10 cellular contexts compared by ENCODE assay signal in the genomic region with DNA sequence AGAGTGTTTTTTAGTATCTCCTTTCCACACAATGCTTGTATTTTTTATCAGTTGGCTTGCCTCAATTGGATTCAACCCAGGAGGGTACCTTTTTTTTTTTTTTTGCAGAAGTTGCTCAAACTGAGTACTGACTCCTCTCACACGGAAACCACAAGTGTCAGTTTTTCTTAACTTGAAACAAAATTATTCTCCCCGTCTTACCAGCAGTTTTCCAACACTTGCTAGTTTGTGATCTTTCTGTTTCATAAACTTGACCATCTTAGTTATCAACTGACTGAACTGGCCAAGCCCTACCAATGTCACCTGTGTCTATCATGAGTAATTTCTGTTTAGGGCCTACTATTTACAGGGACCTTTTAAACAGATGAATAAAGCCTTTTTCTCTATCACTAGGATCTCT. TPM values are rescaled to one million over a fixed set of nuclear protein-coding genes. Genes with fewer than 3 reads are reported as not detected.
DNase-seq lines count a peak whose midpoint lies in the region; ATAC-seq and TF ChIP-seq lines count a peak whose summit lies in the region.
"Had no signal": no experiment of that assay in that cellular context is flagged by ENCODE, and none has a peak within 500 bp of the region (broad histone marks: within the 10 kb centered on the region; RNA-seq: fewer than 3 reads in every experiment).

No MANE protein-coding gene starts in this region.

- no peaks in the 10 kb centered on the region for H3K36me3 Mint-ChIP-seq in chondrocyte (ENCODE audit: low read depth)

- DNase-seq in fibroblast of the aortic adventitia (ENCODE audit: low read depth) (peak; percentile 12), chondrocyte (ENCODE audit: low spot score) (no peak), NCI-H446 (lab: John Stamatoyannopoulos, UW) (no peak), retina (no peak), tibial artery (no peak)

- H3K4me3 ChIP-seq in fibroblast of the aortic adventitia (ENCODE audit: low read depth, low read length): no peak overlapping the region
- no peak overlapping the region for H3K4me3 ChIP-seq in tibial artery
- H3K4me3 ChIP-seq: cardiac muscle cell had no signal

- TF ChIP-seq CTCF in fibroblast of the aortic adventitia (IDR thresholded peaks at IDR 0.05; ENCODE audit: insufficient read depth, low read length) (no peak), chondrocyte (IDR thresholded peaks at IDR 0.05) (no peak), tibial artery (IDR thresholded peaks at IDR 0.05) (no peak)

- no peaks in the 10 kb centered on the region for H3K27me3 Mint-ChIP-seq in chondrocyte (ENCODE audit: low read depth)

- H3K27ac Mint-ChIP-seq in chondrocyte (ENCODE audit: unreplicated experiment): no peak overlapping the region

- H3K27ac ChIP-seq in tibial artery: no peak overlapping the region
- H3K27ac ChIP-seq: cardiac muscle cell, parathyroid adenoma had no signal

- no peaks in the 10 kb centered on the region for H3K4me1 ChIP-seq in tibial artery

- H3K9me3 ChIP-seq in tibial artery: no peaks in the 10 kb centered on the region

- H3K9me3 Mint-ChIP-seq in chondrocyte (ENCODE audit: low read depth): no peaks in the 10 kb centered on the region

- H3K4me3 Mint-ChIP-seq in chondrocyte (ENCODE audit: unreplicated experiment): no peak overlapping the region

- intact Hi-C loops in tibial artery (cut with DNase I; ENCODE audit: low total_unique reads): no loop called here

- H3K36me3 ChIP-seq in tibial artery: no peaks in the 10 kb centered on the region
- H3K36me3 ChIP-seq: cardiac muscle cell had no signal

- ATAC-seq in GM18868 (IDR thresholded peaks at IDR 0.05; ENCODE audit: unreplicated experiment): peak; percentile 53
- peak; percentile 60 for ATAC-seq in GM21723 (IDR thresholded peaks at IDR 0.05; ENCODE audit: unreplicated experiment)
- ATAC-seq in HG03575 (IDR thresholded peaks at IDR 0.05; ENCODE audit: extremely low read depth, insufficient number of reproducible peaks, low FRiP score, unreplicated experiment): peak; percentile 75

- H3K4me1 Mint-ChIP-seq in chondrocyte (ENCODE audit: low read depth): peaks cover 4% of the 10 kb centered on the region

- no peaks in the 10 kb centered on the region for H3K27me3 ChIP-seq in tibial artery
- H3K27me3 ChIP-seq: cardiac muscle cell had no signal

RNA-seq across cellular contexts. Expression of a gene that starts 34.1 kb away (rescaled TPM):
- total RNA-seq in fibroblast of the aortic adventitia (ENCODE audit: low replicate concordance): 15.5 and 79.5 TPM in 2 replicates
- 18.7 to 28.8 TPM (median 19.8 TPM) in 3 replicates for total RNA-seq in chondrocyte
